In the genomic region with DNA sequence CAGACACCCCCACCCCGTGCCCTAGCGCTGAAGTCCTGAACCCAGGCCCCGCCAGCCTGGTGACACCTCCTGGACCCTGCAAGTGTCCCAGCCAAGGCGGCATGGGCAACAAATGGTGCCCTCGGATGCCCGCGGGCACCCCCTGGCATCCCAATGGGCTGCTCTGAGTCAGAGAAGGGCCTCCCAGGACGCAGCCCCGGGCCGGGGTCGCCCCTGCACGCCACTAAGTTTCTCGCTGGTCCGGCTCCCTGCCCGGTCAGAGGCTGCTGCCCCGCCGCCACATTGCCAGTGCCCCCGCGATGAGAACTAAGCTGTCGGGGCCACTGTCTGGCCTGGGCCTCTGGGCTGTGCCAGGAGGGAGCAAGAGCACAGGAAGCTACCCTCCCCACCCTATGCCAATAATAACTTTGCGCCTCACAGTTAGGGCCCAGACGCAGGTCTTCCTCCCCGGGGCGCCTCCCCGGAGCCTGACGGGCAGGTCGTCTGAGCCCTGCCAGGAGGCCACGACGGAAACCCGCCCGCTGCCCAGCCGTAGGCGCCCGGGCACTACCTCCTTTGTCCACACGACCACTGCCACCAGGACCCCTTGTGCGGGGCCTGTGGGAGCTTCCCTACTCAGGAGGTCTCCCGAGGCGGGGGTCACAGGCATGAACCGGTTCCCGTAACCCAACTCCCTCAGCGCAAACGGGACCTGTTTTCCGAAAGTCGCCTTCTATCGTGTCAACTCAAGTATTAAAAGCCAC, we compare ENCODE assay signal across 8 cellular contexts. TPM values are rescaled to one million over a fixed set of nuclear protein-coding genes. Genes with fewer than 3 reads are reported as not detected.
A peak's percentile ranks its signal among the peaks of the same experiment; 100 is the strongest.
DNase-seq lines count a peak whose midpoint lies in the region; ATAC-seq and TF ChIP-seq lines count a peak whose summit lies in the region.

No MANE protein-coding gene starts in this region.

- no peak for TF ChIP-seq POLR2A in right lobe of liver (IDR thresholded peaks at IDR 0.05)

- intact Hi-C loops in right lobe of liver (cut with DNase I) = no loop called here

- H3K27me3 ChIP-seq in right lobe of liver = no peaks in the 10 kb centered on the region
- H3K27me3 ChIP-seq in thoracic aorta (replicated peaks; ENCODE audit: insufficient read depth) = no peaks in the 10 kb centered on the region

- peak; percentile 1 to 13 (median 4) for ATAC-seq in right lobe of liver
- ATAC-seq in thoracic aorta (ENCODE audit: insufficient number of reproducible peaks, low FRiP score, low read depth) = no peak
- no peak for ATAC-seq in GM21526 (IDR thresholded peaks at IDR 0.05; ENCODE audit: low FRiP score, unreplicated experiment)

- WGBS in right lobe of liver (ENCODE audit: insufficient coverage, low coverage, low lambda C conversion rate, missing lambda C conversion rate) = 0% methylated on average over 2 of the region's 45 CpGs

- H3K36me3 ChIP-seq in right lobe of liver = no peaks in the 10 kb centered on the region
- no peaks in the 10 kb centered on the region for H3K36me3 ChIP-seq in thoracic aorta

- peak overlapping the region; percentile 58 to 86 (median 76) for H3K27ac ChIP-seq in right lobe of liver
- no peak overlapping the region for H3K27ac ChIP-seq in thoracic aorta

- DNase-seq in ELR (ENCODE audit: low read depth) = peak; percentile 41
- peak; percentile 5 for DNase-seq in NCI-H748 treated with DMSO at 0.1 percent for 48 hours (lab: John Stamatoyannopoulos, UW)
- DNase-seq in astrocyte of the spinal cord (ENCODE audit: low read depth, low spot score) = no peak
- DNase-seq in right lobe of liver = peak in 2 of 3 donors; percentile 48 to 61
- no peak for DNase-seq in thoracic aorta (ENCODE audit: low spot score)
- DNase-seq in epidermal melanocyte (ENCODE audit: insufficient read length, low spot score) = no peak
- no peak for DNase-seq in AG08396 (ENCODE audit: low spot score)

- H3K4me3 ChIP-seq in astrocyte of the spinal cord (ENCODE audit: low read depth, low read length) (peak overlapping the region; percentile 40), right lobe of liver (peak overlapping the region; percentile 43 to 71 (median 58)), thoracic aorta (peak overlapping the region; percentile 73)

- H3K9me3 ChIP-seq in right lobe of liver (no peaks in the 10 kb centered on the region), thoracic aorta (no peaks in the 10 kb centered on the region)

- H3K4me1 ChIP-seq in right lobe of liver (peaks cover 0 to 21% (median 7%) of the 10 kb centered on the region in 4 donors), thoracic aorta (ENCODE audit: control insufficient read depth in 1 of 2, low read depth in 2 of 2) (peaks cover 18 to 34% of the 10 kb centered on the region in 2 donors)

- in situ Hi-C loops in astrocyte of the spinal cord (cut with HindIII; ENCODE audit: low sequenced_read_pairs) = no loop called here

- TF ChIP-seq CTCF in astrocyte of the spinal cord (IDR thresholded peaks at IDR 0.05; ENCODE audit: low read depth, low read length) = no peak
- no peak for TF ChIP-seq CTCF in right lobe of liver (IDR thresholded peaks at IDR 0.05)
- peak; percentile 25 for TF ChIP-seq CTCF in thoracic aorta (IDR thresholded peaks at IDR 0.05)

RNA-seq across cellular contexts. Expression of a gene that starts 1.4 kb away (rescaled TPM):
- total RNA-seq in right lobe of liver (10 to 100 TPM in 2 of 6 experiments, 1 to 10 TPM in 4; 3.8 to 15.5 (median 8.3) TPM), thoracic aorta (1 to 10 TPM; 1.8 to 2.5 TPM)

Comparison
In these comparisons a context has a peak if more than half of its experiments do, and no peak if none do; other contexts are left out.
1. DNase-seq: peak in ELR (single experiment), NCI-H748 treated with DMSO at 0.1 percent for 48 hours (single experiment) and right lobe of liver (2 of 3); none in astrocyte of the spinal cord (single experiment), thoracic aorta (single experiment), epidermal melanocyte (single experiment) and AG08396 (single experiment).
2. ATAC-seq: peak in right lobe of liver (4 of 4); none in thoracic aorta (single experiment) and GM21526 (single experiment).
3. H3K27ac ChIP-seq: peak in right lobe of liver (3 of 3); none in thoracic aorta (0 of 2).
4. Peak in every context shown above with its lines, with median percentiles within 50 percentile points of each other: H3K4me3 ChIP-seq.